In genomic region chr7:31443457-31443856, GRCh38 we compare ENCODE assay signal across 8 cellular contexts.
DNase-seq lines count a peak whose midpoint lies in the region; ATAC-seq and TF ChIP-seq lines count a peak whose summit lies in the region.

No MANE protein-coding gene starts in this region.

- no peaks in the 10 kb centered on the region for H3K9me3 ChIP-seq in colonic mucosa

- no peaks in the 10 kb centered on the region for H3K4me1 ChIP-seq in colonic mucosa

- H3K36me3 ChIP-seq in colonic mucosa = no peaks in the 10 kb centered on the region

- DNase-seq in ELF-1 (ENCODE audit: low read depth, low spot score) = peak; percentile 51
- DNase-seq in NOMO-1 treated with dmso at 0.1 percent for 144 hours (lab: John Stamatoyannopoulos, UW; ENCODE audit: unreplicated experiment) = peak; percentile 40
- no peak for DNase-seq in colonic mucosa
- peak; percentile 80 for DNase-seq in medulla oblongata (ENCODE audit: extremely low spot score)
- no peak for DNase-seq in activated T-cell treated with anti-CD3 and anti-CD28 coated beads, Interleukin-2, amount 50 U/mL, for 1 hour
- no peak for DNase-seq in stimulated activated CD4-positive, alpha-beta T cell treated with anti-CD3 and anti-CD28 coated beads, Interleukin-2, amount 100 ng/mL, for 48 hours

- H3K27ac ChIP-seq in colonic mucosa = no peak overlapping the region

- intact Hi-C loops in colonic mucosa (cut with DNase I) = loop anchor here (5.0 to 10.0 kb wide), 3 partner anchors 44 to 291 kb away; no protein-coding TSS in a partner anchor

- no peak overlapping the region for H3K9ac ChIP-seq in colonic mucosa (ENCODE audit: low read depth in 2 of 2, low read length in 2 of 2)

- H3K4me3 ChIP-seq in colonic mucosa = no peak overlapping the region

- TF ChIP-seq RAD21 in Ishikawa (IDR thresholded peaks at IDR 0.05; ENCODE audit: low read depth) = peak; percentile 51

- no peaks in the 10 kb centered on the region for H3K27me3 ChIP-seq in colonic mucosa

- TF ChIP-seq CTCF in colonic mucosa (IDR thresholded peaks at IDR 0.05) = peak; percentile 76

- TF ChIP-seq EP300 in Ishikawa (IDR thresholded peaks at IDR 0.05; ENCODE audit: borderline replicate concordance) = no peak

- peak; percentile 83 for ATAC-seq in GM21717 (IDR thresholded peaks at IDR 0.05; ENCODE audit: unreplicated experiment)

TF ChIP-seq in Ishikawa, 13 proteins besides CTCF, POLR2A, EP300 and RAD21:
- no peak for TF ChIP-seq NFIC (IDR thresholded peaks at IDR 0.05)
- TF ChIP-seq EGR1 (IDR thresholded peaks at IDR 0.05) = no peak
- TF ChIP-seq USF1 (IDR thresholded peaks at IDR 0.05) = no peak
- TF ChIP-seq CEBPB (IDR thresholded peaks at IDR 0.05) = no peak
- TF ChIP-seq ZBTB7A (IDR thresholded peaks at IDR 0.05; ENCODE audit: low read depth) = no peak
- no peak for TF ChIP-seq TAF1 (IDR thresholded peaks at IDR 0.05; ENCODE audit: low read depth)
- TF ChIP-seq FOXM1 (IDR thresholded peaks at IDR 0.05; ENCODE audit: borderline replicate concordance, low read depth) = no peak
- no peak for TF ChIP-seq CREB1 (IDR thresholded peaks at IDR 0.05; ENCODE audit: low read depth)
- no peak for TF ChIP-seq TCF12 (IDR thresholded peaks at IDR 0.05; ENCODE audit: low read depth)
- TF ChIP-seq REST (IDR thresholded peaks at IDR 0.05; ENCODE audit: low read depth) = no peak
- TF ChIP-seq YY1 (IDR thresholded peaks at IDR 0.05; ENCODE audit: low read depth) = no peak
- TF ChIP-seq, protein P1, sequence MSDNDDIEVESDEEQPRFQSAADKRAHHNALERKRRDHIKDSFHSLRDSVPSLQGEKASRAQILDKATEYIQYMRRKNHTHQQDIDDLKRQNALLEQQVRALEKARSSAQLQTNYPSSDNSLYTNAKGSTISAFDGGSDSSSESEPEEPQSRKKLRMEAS (IDR thresholded peaks at IDR 0.05) = no peak
- no peak for TF ChIP-seq TEAD4 (IDR thresholded peaks at IDR 0.05)
TF ChIP-seq in Ishikawa: peak in this region for 0.

Comparison
In these comparisons a context has a peak if more than half of its experiments do, and no peak if none do; other contexts are left out.
1. DNase-seq: peak in ELF-1 (single experiment), NOMO-1 treated with dmso at 0.1 percent for 144 hours (single experiment) and medulla oblongata (single experiment); none in colonic mucosa (single experiment), activated T-cell treated with anti-CD3 and anti-CD28 coated beads, Interleukin-2, amount 50 U/mL, for 1 hour (single experiment) and stimulated activated CD4-positive, alpha-beta T cell treated with anti-CD3 and anti-CD28 coated beads, Interleukin-2, amount 100 ng/mL, for 48 hours (0 of 2).